ENCODE assay signal across 16 cellular contexts in the genomic region with DNA sequence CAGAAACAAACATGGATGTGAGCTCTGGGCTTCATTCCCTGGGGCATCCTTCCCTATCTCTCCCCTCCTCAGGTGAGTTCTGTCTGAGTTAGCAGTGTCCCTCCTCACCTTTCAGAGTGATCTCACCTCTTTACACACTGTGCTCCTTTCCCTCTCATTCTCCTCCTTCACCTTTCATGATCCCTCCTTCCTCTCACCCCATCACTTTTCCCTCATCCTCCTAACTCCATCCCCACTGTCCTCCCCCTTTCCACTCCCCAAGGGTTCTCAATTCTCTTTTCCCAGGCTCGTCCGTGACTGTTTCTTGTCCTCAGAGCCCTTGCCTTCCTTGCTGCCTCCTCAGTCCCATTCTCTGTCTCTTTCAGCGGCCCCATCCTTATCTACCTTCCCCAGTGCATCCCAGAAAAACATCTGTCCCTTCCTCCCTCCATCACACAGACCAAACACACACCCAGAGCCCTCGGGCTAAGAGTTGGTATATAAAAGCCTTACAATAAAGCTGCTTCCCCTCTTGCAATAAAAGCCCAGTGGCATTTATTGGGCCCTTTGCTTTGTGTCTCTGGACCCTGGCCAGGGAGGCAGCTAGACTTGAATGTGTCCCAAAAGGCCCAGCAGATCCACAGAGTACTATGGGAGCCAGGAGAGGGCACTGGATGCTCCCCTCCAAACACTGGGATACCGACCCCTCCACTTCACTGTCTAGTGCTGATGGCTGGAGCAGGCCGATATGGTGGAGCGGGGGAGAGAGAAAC. TPM values are rescaled to one million over a fixed set of nuclear protein-coding genes. Genes with fewer than 3 reads are reported as not detected.
A peak's percentile ranks its signal among the peaks of the same experiment; 100 is the strongest.
DNase-seq lines count a peak whose midpoint lies in the region; ATAC-seq and TF ChIP-seq lines count a peak whose summit lies in the region.
"Had no signal": no experiment of that assay in that cellular context is flagged by ENCODE, and none has a peak within 500 bp of the region (broad histone marks: within the 10 kb centered on the region; RNA-seq: fewer than 3 reads in every experiment).

No MANE protein-coding gene starts in this region.

- no peak overlapping the region for H3K27ac ChIP-seq in neural cell (ENCODE audit: low read length)
- H3K27ac ChIP-seq: transverse colon had no signal

- no peak overlapping the region for H3K9ac ChIP-seq in neural cell (ENCODE audit: low read length)

- peaks cover under 1% of the 10 kb centered on the region for H3K79me2 ChIP-seq in neural cell (replicated peaks; ENCODE audit: insufficient read depth, low read length)

- no peaks in the 10 kb centered on the region for H4K20me1 ChIP-seq in neural cell (ENCODE audit: insufficient read depth)

- no peaks in the 10 kb centered on the region for H3K36me3 ChIP-seq in neural cell (ENCODE audit: insufficient read depth, low read length)

- H3K36me3 Mint-ChIP-seq in effector memory CD8-positive, alpha-beta T cell (ENCODE audit: insufficient read depth), result peaks cover 34% of the 10 kb centered on the region

- no peak overlapping the region for H3K4me2 ChIP-seq in neural cell (ENCODE audit: low read length)

- peaks cover 62 to 71% of the 10 kb centered on the region in 2 donors for H3K27me3 Mint-ChIP-seq in effector memory CD8-positive, alpha-beta T cell

- no peaks in the 10 kb centered on the region for H3K9me2 ChIP-seq in neural cell (ENCODE audit: insufficient read depth, low read length)

- POLR2A ChIA-PET in GM10248 (lab: Yijun Ruan, JAX), result no interaction called here

- no peaks in the 10 kb centered on the region for H3F3A ChIP-seq in neural cell (ENCODE audit: insufficient read depth, low read length, poor library complexity, severe bottlenecking)

- no peaks in the 10 kb centered on the region for H3K9me3 ChIP-seq in neural cell (ENCODE audit: low read length)
- H3K9me3 ChIP-seq: transverse colon had no signal

- H3K27ac Mint-ChIP-seq in effector memory CD8-positive, alpha-beta T cell, result no peak overlapping the region
- H3K27ac Mint-ChIP-seq: T-helper 1 cell treated with Interleukin-12 subunit alpha and Interleukin-12 subunit beta and Interleukin-4 antibody, amounts not matched to agents 30 μg/mL and 1 μg/mL, for 36 hours had no signal

- H3K27me3 ChIP-seq in neural cell (ENCODE audit: insufficient read depth, low read depth, low read length), result peaks cover 80% of the 10 kb centered on the region

- no peaks in the 10 kb centered on the region for H3K9me3 Mint-ChIP-seq in effector memory CD8-positive, alpha-beta T cell
- H3K9me3 Mint-ChIP-seq: T-helper 1 cell treated with Interleukin-12 subunit alpha and Interleukin-12 subunit beta and Interleukin-4 antibody, amounts not matched to agents 30 μg/mL and 1 μg/mL, for 36 hours had no signal

- TF ChIP-seq RAD21 in neural cell (conservative IDR thresholded peaks at IDR 0.05), result no peak

- DNase-seq in GM10248 (ENCODE audit: extremely low spot score), result peak; percentile 11
- peak; percentile 41 for DNase-seq in M059J (ENCODE audit: low read depth)
- DNase-seq in effector memory CD8-positive, alpha-beta T cell, result no peak
- no peak for DNase-seq in hypothalamus (lab: John Stamatoyannopoulos, UW)
- no peak for DNase-seq in SIG-M5 treated with dmso at 0.1 percent for 504 hours (lab: John Stamatoyannopoulos, UW; ENCODE audit: unreplicated experiment)
- DNase-seq: activated CD4-positive, alpha-beta T cell treated with anti-CD3 and anti-CD28 coated beads, Interleukin-2, amount 50 U/mL, for 1 hour; activated effector memory CD4-positive, alpha-beta T cell treated with anti-CD3 and anti-CD28 coated beads, Interleukin-2, amount 50 U/mL, for 16 hours; cerebellar nuclear complex; Kasumi-1; NCI-H2081 treated with DMSO at 0.1 percent for 48 hours; transverse colon had no signal

- ATAC-seq in effector memory CD8-positive, alpha-beta T cell (replicated peaks), result no peak
- ATAC-seq in GM19328 (IDR thresholded peaks at IDR 0.05; ENCODE audit: unreplicated experiment), result no peak
- ATAC-seq in HG03108 (IDR thresholded peaks at IDR 0.05; ENCODE audit: unreplicated experiment), result no peak

- no peak overlapping the region for H2AFZ ChIP-seq in neural cell (ENCODE audit: low read depth, low read length)

- CTCF ChIA-PET in GM10248 (lab: Yijun Ruan, JAX), result interaction anchor here (1.1 to 2.3 kb wide), 2 partner anchors 28 to 58 kb away, joined by 3 to 7 read pairs; no protein-coding TSS in a partner anchor

- no peak for TF ChIP-seq CTCF in GM10248 (IDR thresholded peaks at IDR 0.05; ENCODE audit: control extremely low read depth, extremely low read depth, low read depth, missing control alignments)
- no peak for TF ChIP-seq CTCF in neural cell (IDR thresholded peaks at IDR 0.05; ENCODE audit: poor library complexity, severe bottlenecking)

- peak overlapping the region; percentile 60 for H3K4me3 ChIP-seq in neural cell (ENCODE audit: low read length)

- TF ChIP-seq EP300 in neural cell (conservative IDR thresholded peaks at IDR 0.05; ENCODE audit: poor library complexity, severe bottlenecking), result no peak

- peaks cover 40 to 42% of the 10 kb centered on the region in 2 donors for H3K4me1 Mint-ChIP-seq in effector memory CD8-positive, alpha-beta T cell (ENCODE audit: low read depth in 2 of 2)

- H3K4me3 Mint-ChIP-seq in effector memory CD8-positive, alpha-beta T cell, result peak overlapping the region; percentile 38 to 70
- H3K4me3 Mint-ChIP-seq: T-helper 1 cell treated with Interleukin-12 subunit alpha and Interleukin-12 subunit beta and Interleukin-4 antibody, amounts not matched to agents 30 μg/mL and 1 μg/mL, for 36 hours had no signal

TF ChIP-seq in neural cell, 6 proteins besides CTCF, POLR2A, EP300 and RAD21:
- TF ChIP-seq TAF1 (IDR thresholded peaks at IDR 0.05; ENCODE audit: low read depth), result no peak
- TF ChIP-seq, protein P1, sequence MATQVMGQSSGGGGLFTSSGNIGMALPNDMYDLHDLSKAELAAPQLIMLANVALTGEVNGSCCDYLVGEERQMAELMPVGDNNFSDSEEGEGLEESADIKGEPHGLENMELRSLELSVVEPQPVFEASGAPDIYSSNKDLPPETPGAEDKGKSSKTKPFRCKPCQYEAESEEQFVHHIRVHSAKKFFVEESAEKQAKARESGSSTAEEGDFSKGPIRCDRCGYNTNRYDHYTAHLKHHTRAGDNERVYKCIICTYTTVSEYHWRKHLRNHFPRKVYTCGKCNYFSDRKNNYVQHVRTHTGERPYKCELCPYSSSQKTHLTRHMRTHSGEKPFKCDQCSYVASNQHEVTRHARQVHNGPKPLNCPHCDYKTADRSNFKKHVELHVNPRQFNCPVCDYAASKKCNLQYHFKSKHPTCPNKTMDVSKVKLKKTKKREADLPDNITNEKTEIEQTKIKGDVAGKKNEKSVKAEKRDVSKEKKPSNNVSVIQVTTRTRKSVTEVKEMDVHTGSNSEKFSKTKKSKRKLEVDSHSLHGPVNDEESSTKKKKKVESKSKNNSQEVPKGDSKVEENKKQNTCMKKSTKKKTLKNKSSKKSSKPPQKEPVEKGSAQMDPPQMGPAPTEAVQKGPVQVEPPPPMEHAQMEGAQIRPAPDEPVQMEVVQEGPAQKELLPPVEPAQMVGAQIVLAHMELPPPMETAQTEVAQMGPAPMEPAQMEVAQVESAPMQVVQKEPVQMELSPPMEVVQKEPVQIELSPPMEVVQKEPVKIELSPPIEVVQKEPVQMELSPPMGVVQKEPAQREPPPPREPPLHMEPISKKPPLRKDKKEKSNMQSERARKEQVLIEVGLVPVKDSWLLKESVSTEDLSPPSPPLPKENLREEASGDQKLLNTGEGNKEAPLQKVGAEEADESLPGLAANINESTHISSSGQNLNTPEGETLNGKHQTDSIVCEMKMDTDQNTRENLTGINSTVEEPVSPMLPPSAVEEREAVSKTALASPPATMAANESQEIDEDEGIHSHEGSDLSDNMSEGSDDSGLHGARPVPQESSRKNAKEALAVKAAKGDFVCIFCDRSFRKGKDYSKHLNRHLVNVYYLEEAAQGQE (IDR thresholded peaks at IDR 0.05; ENCODE audit: borderline replicate concordance), result no peak
- TF ChIP-seq POLR2AphosphoS5 (IDR thresholded peaks at IDR 0.05), result no peak
- TF ChIP-seq EZH2 (IDR thresholded peaks at IDR 0.05; ENCODE audit: borderline replicate concordance, insufficient read depth, low read length, poor library complexity, severe bottlenecking), result no peak
- TF ChIP-seq MXI1 (conservative IDR thresholded peaks at IDR 0.05; ENCODE audit: poor library complexity, severe bottlenecking), result no peak
- TF ChIP-seq SMC3 (conservative IDR thresholded peaks at IDR 0.05; ENCODE audit: poor library complexity), result no peak

RNA-seq across cellular contexts. Expression of a gene that starts 1.9 kb away (rescaled TPM):
- total RNA-seq in M059J (2014; rRNA removed; shearing (Covaris generic)), result 0.20 TPM in 1 of 2 replicates, not detected in the other
- polyA plus RNA-seq in neural cell, result not detected in 2 replicates
- polyA minus RNA-seq in neural cell, result not detected in 2 replicates
- total RNA-seq: fibroblast of lung had no signal
- polyA plus RNA-seq: fibroblast of lung had no signal

RNA-seq across cellular contexts. Expression of a gene that starts 6.7 kb away (rescaled TPM):
- total RNA-seq in M059J (2014; rRNA removed; shearing (Covaris generic)), result 105 and 112 TPM in 2 replicates
- polyA plus RNA-seq in neural cell, result 39.7 and 48.1 TPM in 2 replicates
- 32.1 and 40.7 TPM in 2 replicates for polyA minus RNA-seq in neural cell

RNA-seq across cellular contexts. Expression of a gene that starts 12.6 kb away (rescaled TPM):
- total RNA-seq in M059J (2014; rRNA removed; shearing (Covaris generic)), result 34.4 and 47.3 TPM in 2 replicates
- polyA plus RNA-seq in neural cell, result 42.8 and 51.4 TPM in 2 replicates
- polyA minus RNA-seq in neural cell, result 23.4 and 23.7 TPM in 2 replicates

RNA-seq across cellular contexts. Expression of a gene that starts 39.2 kb away (rescaled TPM):
- not detected in 2 replicates for total RNA-seq in M059J (2014; rRNA removed; shearing (Covaris generic))
- polyA plus RNA-seq in neural cell, result not detected in 2 replicates
- polyA minus RNA-seq in neural cell, result not detected in 2 replicates
- total RNA-seq: fibroblast of lung had no signal
- polyA plus RNA-seq: fibroblast of lung had no signal

Comparison
In these comparisons a context has a peak if more than half of its experiments do, and no peak if none do; other contexts are left out.
1. DNase-seq: peak in GM10248 (single experiment) and M059J (single experiment); none in effector memory CD8-positive, alpha-beta T cell (0 of 3), hypothalamus (0 of 51) and SIG-M5 treated with dmso at 0.1 percent for 504 hours (single experiment).